In the genomic region with DNA sequence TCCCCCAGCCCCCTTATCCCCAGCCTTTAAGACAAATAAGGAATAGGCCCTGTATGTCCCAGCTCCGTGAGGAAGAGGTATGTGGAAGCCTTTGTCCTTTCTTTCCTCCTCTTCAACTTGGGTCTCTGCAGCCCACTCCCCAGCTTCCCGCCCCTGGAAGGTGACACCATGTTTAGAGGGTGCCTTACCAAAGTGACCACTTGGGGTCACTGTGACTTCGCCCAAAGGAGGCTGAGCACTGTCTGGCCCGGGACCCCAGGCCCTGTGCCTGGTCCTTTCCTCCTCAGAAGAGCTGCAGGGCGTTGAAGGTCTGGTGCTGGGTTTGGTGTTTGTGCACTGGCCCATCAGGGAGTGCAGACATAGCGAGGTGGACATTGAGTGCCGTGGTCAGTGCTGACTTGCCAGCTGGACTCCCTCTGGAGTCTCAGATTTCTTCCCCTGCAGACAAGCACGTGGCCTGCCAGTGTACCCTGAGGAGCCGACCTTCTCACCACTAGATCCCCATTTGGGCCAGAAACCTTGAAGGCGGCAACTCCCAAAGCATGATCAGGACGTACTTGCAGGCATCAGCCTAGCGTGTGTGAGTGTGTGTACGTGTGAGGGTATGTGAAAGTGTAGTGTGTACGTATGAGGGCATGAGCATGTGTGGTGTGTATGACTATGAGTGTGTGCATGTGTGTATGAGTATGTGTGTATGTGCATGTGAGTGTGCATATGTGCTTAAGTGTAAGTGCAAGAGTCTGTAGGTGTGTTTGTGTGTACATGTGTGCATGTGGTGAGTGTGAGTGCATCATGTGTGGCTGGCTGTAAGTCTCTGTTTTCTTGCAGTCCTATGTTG, we compare ENCODE assay signal across 8 cellular contexts.
DNase-seq lines count a peak whose midpoint lies in the region; ATAC-seq, FAIRE-seq and TF ChIP-seq lines count a peak whose summit lies in the region.

No MANE protein-coding gene starts in this region.

- H3K36me3 ChIP-seq in BE2C (no peaks in the 10 kb centered on the region), MM.1S (replicated peaks; ENCODE audit: insufficient read depth, low read length) (no peaks in the 10 kb centered on the region), astrocyte (ENCODE audit: insufficient read depth, low read length) (no peaks in the 10 kb centered on the region), thoracic aorta (no peaks in the 10 kb centered on the region)

- H3K36me3 Mint-ChIP-seq in astrocyte (ENCODE audit: low read depth, unreplicated experiment), result no peaks in the 10 kb centered on the region

- no peak overlapping the region for H3K27ac Mint-ChIP-seq in astrocyte (ENCODE audit: unreplicated experiment)

- no peaks in the 10 kb centered on the region for H3K4me1 ChIP-seq in BE2C
- no peaks in the 10 kb centered on the region for H3K4me1 ChIP-seq in MM.1S (ENCODE audit: low read length)
- no peaks in the 10 kb centered on the region for H3K4me1 ChIP-seq in astrocyte (ENCODE audit: insufficient read depth, low read length)
- H3K4me1 ChIP-seq in thoracic aorta (ENCODE audit: control insufficient read depth in 1 of 2, low read depth in 2 of 2), result peaks cover 0 to 6% of the 10 kb centered on the region in 2 donors

- no peak for TF ChIP-seq POLR2A in GM12891 (IDR thresholded peaks at IDR 0.05; ENCODE audit: low read depth, low read length)

- H3F3A ChIP-seq in MM.1S (ENCODE audit: insufficient read depth, low read length), result no peaks in the 10 kb centered on the region

- no peaks in the 10 kb centered on the region for H3K9me3 Mint-ChIP-seq in astrocyte (ENCODE audit: unreplicated experiment)

- no peaks in the 10 kb centered on the region for H3K79me2 ChIP-seq in MM.1S (ENCODE audit: low read length)
- H3K79me2 ChIP-seq in astrocyte (ENCODE audit: insufficient read depth, low read length), result no peaks in the 10 kb centered on the region

- peak; percentile 85 for TF ChIP-seq CTCF in BE2C (IDR thresholded peaks at IDR 0.05; ENCODE audit: low read depth, low read length)
- TF ChIP-seq CTCF in MM.1S (IDR thresholded peaks at IDR 0.05; ENCODE audit: low read length), result peak; percentile 98
- TF ChIP-seq CTCF in astrocyte (IDR thresholded peaks at IDR 0.05; ENCODE audit: insufficient read depth, low read depth, low read length), result peak; percentile 49
- peak; percentile 72 for TF ChIP-seq CTCF in thoracic aorta (IDR thresholded peaks at IDR 0.05)

- H3K4me1 Mint-ChIP-seq in astrocyte (ENCODE audit: low read depth, unreplicated experiment), result no peaks in the 10 kb centered on the region

- no peak overlapping the region for H3K9ac ChIP-seq in MM.1S (ENCODE audit: low read length)
- no peak overlapping the region for H3K9ac ChIP-seq in astrocyte (ENCODE audit: low read length)

- no peaks in the 10 kb centered on the region for H3K27me3 ChIP-seq in BE2C
- no peaks in the 10 kb centered on the region for H3K27me3 ChIP-seq in MM.1S (replicated peaks; ENCODE audit: insufficient read depth, low read length)
- no peaks in the 10 kb centered on the region for H3K27me3 ChIP-seq in astrocyte (ENCODE audit: insufficient read depth, low read length)
- H3K27me3 ChIP-seq in thoracic aorta (replicated peaks; ENCODE audit: insufficient read depth), result no peaks in the 10 kb centered on the region

- H4K20me1 ChIP-seq in MM.1S (ENCODE audit: insufficient read depth, low read length), result no peaks in the 10 kb centered on the region
- no peaks in the 10 kb centered on the region for H4K20me1 ChIP-seq in astrocyte (ENCODE audit: insufficient read depth, low read length)

- H2AFZ ChIP-seq in MM.1S (ENCODE audit: low read length), result no peak overlapping the region
- H2AFZ ChIP-seq in astrocyte (ENCODE audit: low read depth, low read length), result no peak overlapping the region

- no peak overlapping the region for H3K4me3 Mint-ChIP-seq in astrocyte (ENCODE audit: unreplicated experiment)

- no peak overlapping the region for H3K4me3 ChIP-seq in BE2C (ENCODE audit: low read depth, low read length)
- H3K4me3 ChIP-seq in MM.1S (ENCODE audit: low read length), result no peak overlapping the region
- no peak overlapping the region for H3K4me3 ChIP-seq in astrocyte (ENCODE audit: insufficient read depth, low read depth, low read length)
- H3K4me3 ChIP-seq in thoracic aorta, result no peak overlapping the region

- H3K9me2 ChIP-seq in MM.1S (replicated peaks; ENCODE audit: insufficient read depth, low read length), result no peaks in the 10 kb centered on the region

- H3K27ac ChIP-seq in MM.1S (ENCODE audit: low read length), result no peak overlapping the region
- no peak overlapping the region for H3K27ac ChIP-seq in astrocyte (ENCODE audit: low read depth, low read length)
- H3K27ac ChIP-seq in thoracic aorta, result no peak overlapping the region

- ATAC-seq in thoracic aorta (ENCODE audit: insufficient number of reproducible peaks, low FRiP score, low read depth), result no peak

- no peak overlapping the region for H3K4me2 ChIP-seq in MM.1S (ENCODE audit: low read depth, low read length)
- H3K4me2 ChIP-seq in astrocyte (ENCODE audit: low read length), result no peak overlapping the region

- peak; percentile 60 for DNase-seq in BE2C
- no peak for DNase-seq in GM12891 (ENCODE audit: insufficient read length, low spot score)
- DNase-seq in MM.1S, result peak; percentile 36
- DNase-seq in astrocyte (ENCODE audit: low read depth), result no peak
- DNase-seq in inferior parietal cortex (ENCODE audit: extremely low spot score), result peak; percentile 42
- DNase-seq in thoracic aorta (ENCODE audit: low spot score), result no peak
- no peak for DNase-seq in effector CD8-positive, alpha-beta T cell (lab: John Stamatoyannopoulos, UW)
- DNase-seq in NCI-H2196 treated with DMSO at 0.1 percent for 48 hours (lab: John Stamatoyannopoulos, UW; ENCODE audit: unreplicated experiment), result no peak

- H3K27me3 Mint-ChIP-seq in astrocyte (ENCODE audit: low read depth, unreplicated experiment), result peaks cover 22% of the 10 kb centered on the region

- FAIRE-seq in GM12891 (lab: Jason Lieb, UNC) (peak; percentile 75), astrocyte (lab: Jason Lieb, UNC) (no peak)

- H3K9me3 ChIP-seq in BE2C (no peaks in the 10 kb centered on the region), MM.1S (replicated peaks; ENCODE audit: insufficient read depth, low read length) (no peaks in the 10 kb centered on the region), astrocyte (ENCODE audit: insufficient read depth, low read depth, low read length) (no peaks in the 10 kb centered on the region), thoracic aorta (no peaks in the 10 kb centered on the region)

TF ChIP-seq in GM12891, 5 proteins besides CTCF, POLR2A, EP300 and RAD21:
- TF ChIP-seq SPI1 (IDR thresholded peaks at IDR 0.05; ENCODE audit: low read depth, low read length) (no peak), POLR2AphosphoS5 (IDR thresholded peaks at IDR 0.05; ENCODE audit: low read depth, low read length) (no peak), PAX5 (IDR thresholded peaks at IDR 0.05; ENCODE audit: insufficient read depth, low read length, severe bottlenecking) (no peak), TAF1 (IDR thresholded peaks at IDR 0.05; ENCODE audit: low read depth, low read length) (no peak), POU2F2 (IDR thresholded peaks at IDR 0.05; ENCODE audit: low read depth, low read length) (no peak)
TF ChIP-seq in GM12891: peak in this region for 0.

Comparison
In these comparisons a context has a peak if more than half of its experiments do, and no peak if none do; other contexts are left out.
1. DNase-seq: peak in BE2C (single experiment), MM.1S (single experiment) and inferior parietal cortex (single experiment); none in GM12891 (single experiment), astrocyte (single experiment), thoracic aorta (single experiment), effector CD8-positive, alpha-beta T cell (single experiment) and NCI-H2196 treated with DMSO at 0.1 percent for 48 hours (single experiment).
2. Peak in every context shown above with its lines, with median percentiles within 50 percentile points of each other: CTCF ChIP-seq.